In the genomic region with DNA sequence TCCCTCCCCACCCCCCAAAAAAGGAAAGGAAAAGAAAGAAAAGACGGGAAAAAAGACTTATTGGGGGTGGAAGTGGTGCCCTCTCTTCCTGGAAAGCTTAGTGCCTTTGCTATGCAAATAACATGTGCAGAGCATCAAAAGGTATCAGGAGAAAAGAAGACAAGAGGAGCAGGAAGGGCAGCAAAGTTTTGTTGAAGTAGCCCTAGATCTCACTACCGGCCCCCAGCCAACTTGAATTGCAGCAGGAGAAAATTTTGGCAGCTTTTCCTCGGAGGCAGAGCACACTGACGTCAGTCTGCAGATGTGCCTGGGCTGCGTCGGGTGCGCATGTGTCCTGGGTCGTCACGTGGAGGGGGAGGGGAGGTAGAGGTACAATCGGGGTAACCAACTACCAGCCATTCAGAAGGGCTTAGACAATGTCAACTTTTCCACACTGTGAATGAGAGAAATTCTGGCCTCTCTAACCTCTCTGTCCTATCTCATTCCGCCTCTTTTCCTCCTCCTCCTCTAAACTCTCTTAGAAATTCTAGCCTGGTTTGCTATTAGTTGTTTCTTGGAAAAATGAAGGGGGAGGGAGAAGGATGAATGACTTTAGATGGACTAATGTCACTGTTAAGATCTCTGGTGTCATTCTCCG, we compare ENCODE assay signal across 1 cellular context.
TF ChIP-seq lines count a peak whose summit lies in the region.

A gene with protein sequence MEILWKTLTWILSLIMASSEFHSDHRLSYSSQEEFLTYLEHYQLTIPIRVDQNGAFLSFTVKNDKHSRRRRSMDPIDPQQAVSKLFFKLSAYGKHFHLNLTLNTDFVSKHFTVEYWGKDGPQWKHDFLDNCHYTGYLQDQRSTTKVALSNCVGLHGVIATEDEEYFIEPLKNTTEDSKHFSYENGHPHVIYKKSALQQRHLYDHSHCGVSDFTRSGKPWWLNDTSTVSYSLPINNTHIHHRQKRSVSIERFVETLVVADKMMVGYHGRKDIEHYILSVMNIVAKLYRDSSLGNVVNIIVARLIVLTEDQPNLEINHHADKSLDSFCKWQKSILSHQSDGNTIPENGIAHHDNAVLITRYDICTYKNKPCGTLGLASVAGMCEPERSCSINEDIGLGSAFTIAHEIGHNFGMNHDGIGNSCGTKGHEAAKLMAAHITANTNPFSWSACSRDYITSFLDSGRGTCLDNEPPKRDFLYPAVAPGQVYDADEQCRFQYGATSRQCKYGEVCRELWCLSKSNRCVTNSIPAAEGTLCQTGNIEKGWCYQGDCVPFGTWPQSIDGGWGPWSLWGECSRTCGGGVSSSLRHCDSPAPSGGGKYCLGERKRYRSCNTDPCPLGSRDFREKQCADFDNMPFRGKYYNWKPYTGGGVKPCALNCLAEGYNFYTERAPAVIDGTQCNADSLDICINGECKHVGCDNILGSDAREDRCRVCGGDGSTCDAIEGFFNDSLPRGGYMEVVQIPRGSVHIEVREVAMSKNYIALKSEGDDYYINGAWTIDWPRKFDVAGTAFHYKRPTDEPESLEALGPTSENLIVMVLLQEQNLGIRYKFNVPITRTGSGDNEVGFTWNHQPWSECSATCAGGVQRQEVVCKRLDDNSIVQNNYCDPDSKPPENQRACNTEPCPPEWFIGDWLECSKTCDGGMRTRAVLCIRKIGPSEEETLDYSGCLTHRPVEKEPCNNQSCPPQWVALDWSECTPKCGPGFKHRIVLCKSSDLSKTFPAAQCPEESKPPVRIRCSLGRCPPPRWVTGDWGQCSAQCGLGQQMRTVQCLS (N-terminal part only) (minus strand): TSS at position 286 of the 637 bp plus-strand sequence. CDS start 8,247 bp downstream, outside the sequence.

TF ChIP-seq in IMR-90, 13 proteins besides CTCF, POLR2A, EP300 and RAD21 (continued from another document):
- TF ChIP-seq MXI1 (IDR thresholded peaks at IDR 0.05; ENCODE audit: borderline replicate concordance, low read depth, low read length) (peak; percentile 81), MAZ (IDR thresholded peaks at IDR 0.05; ENCODE audit: borderline replicate concordance, low read depth, low read length) (peak; percentile 40; the same call in 1 of the 2 replicates), CHD1 (IDR thresholded peaks at IDR 0.05; ENCODE audit: low read depth, low read length) (no peak; the same call in 1 of the 2 replicates), FOS (IDR thresholded peaks at IDR 0.05; ENCODE audit: low read depth, low read length) (peak; percentile 53), BHLHE40 (IDR thresholded peaks at IDR 0.05; ENCODE audit: low read depth, low read length) (peak; percentile 99)
- TF ChIP-seq, protein P1, sequence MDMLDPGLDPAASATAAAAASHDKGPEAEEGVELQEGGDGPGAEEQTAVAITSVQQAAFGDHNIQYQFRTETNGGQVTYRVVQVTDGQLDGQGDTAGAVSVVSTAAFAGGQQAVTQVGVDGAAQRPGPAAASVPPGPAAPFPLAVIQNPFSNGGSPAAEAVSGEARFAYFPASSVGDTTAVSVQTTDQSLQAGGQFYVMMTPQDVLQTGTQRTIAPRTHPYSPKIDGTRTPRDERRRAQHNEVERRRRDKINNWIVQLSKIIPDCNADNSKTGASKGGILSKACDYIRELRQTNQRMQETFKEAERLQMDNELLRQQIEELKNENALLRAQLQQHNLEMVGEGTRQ (IDR thresholded peaks at IDR 0.05; ENCODE audit: low read depth, low read length), result peak; percentile 97
